In the genomic region with DNA sequence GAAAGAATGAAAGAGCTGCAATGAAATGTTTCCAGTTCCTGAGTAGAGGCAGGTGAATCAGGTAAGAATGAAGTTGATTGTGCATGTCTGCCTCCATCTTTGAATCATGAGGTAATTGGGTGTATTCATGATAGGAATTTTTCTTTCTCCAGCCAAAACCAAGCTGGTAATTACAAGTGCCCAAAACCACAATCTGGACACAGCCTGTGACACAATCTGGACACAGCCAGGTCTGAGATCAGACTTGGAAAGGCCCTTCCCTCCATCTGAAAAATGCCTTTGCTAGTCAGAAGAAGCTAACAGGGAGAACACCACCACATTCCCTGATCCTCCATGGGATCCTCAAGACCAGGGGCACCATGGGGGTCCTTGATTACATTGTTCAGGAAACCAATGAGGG, we compare ENCODE assay signal across 13 cellular contexts.
A peak's percentile ranks its signal among the peaks of the same experiment; 100 is the strongest.
DNase-seq lines count a peak whose midpoint lies in the region; ATAC-seq and TF ChIP-seq lines count a peak whose summit lies in the region.
"Had no signal": no experiment of that assay in that cellular context is flagged by ENCODE, and none has a peak within 500 bp of the region (broad histone marks: within the 10 kb centered on the region; RNA-seq: fewer than 3 reads in every experiment).

No MANE protein-coding gene starts in this region.

- peak overlapping the region; percentile 48; the same call in 1 of the 3 replicates for H2BK15ac ChIP-seq in IMR-90 (ENCODE audit: low read depth, low read length)
- H2BK15ac ChIP-seq in mesendoderm (replicated peaks; ENCODE audit: low read depth), result no peak overlapping the region

- in situ Hi-C loops in IMR-90 (cut with MboI; ENCODE audit: low sequenced_read_pairs), result no loop called here
- in situ Hi-C loops in GM13977 (cut with MboI; ENCODE audit: low pct_unique_long_range_greater_than_20kb, low sequenced_read_pairs, unreplicated experiment), result no loop called here

- H3K4me3 ChIP-seq in IMR-90 (ENCODE audit: insufficient read depth, low read depth, low read length) (no peak overlapping the region), cardiac fibroblast (replicated peaks in 1 of 2; ENCODE audit: low read depth in 2 of 2, low read length in 2 of 2) (no peak overlapping the region), mesendoderm (ENCODE audit: low read length) (no peak overlapping the region)

- H3K27ac ChIP-seq in IMR-90 (ENCODE audit: insufficient read depth, low read length) (no peak overlapping the region; the same call in 1 of the 2 replicates), mesendoderm (ENCODE audit: low read depth, low read length) (no peak overlapping the region)

- intact Hi-C loops in IMR-90 (cut with micrococcal nuclease), result no loop called here

- H4K5ac ChIP-seq in IMR-90 (ENCODE audit: low read depth, low read length) (no peak overlapping the region), mesendoderm (ENCODE audit: low read length) (no peak overlapping the region)

- BruUV-seq in IMR-90 (replicated peaks; lab: Mats Ljungman, UMichigan), result no TSS peak

- H3K36me3 ChIP-seq in IMR-90 (ENCODE audit: control insufficient read depth, insufficient read depth, low read length) (no peaks in the 10 kb centered on the region), mesendoderm (ENCODE audit: control insufficient read depth, insufficient read depth, low read length) (no peaks in the 10 kb centered on the region)
- H3K36me3 ChIP-seq: BE2C had no signal

- H3K79me1 ChIP-seq in IMR-90 (ENCODE audit: low read depth in 1 of 2, low read length in 2 of 2) (peaks cover 0 to 9% of the 10 kb centered on the region in 2 experiments; a peak in 1 of 4 replicates), mesendoderm (ENCODE audit: low read length) (no peaks in the 10 kb centered on the region)

- H2BK120ac ChIP-seq in IMR-90 (ENCODE audit: low read depth, low read length) (peak overlapping the region; percentile 80), mesendoderm (ENCODE audit: low read depth, low read length) (no peak overlapping the region)

- H3K56ac ChIP-seq in IMR-90 (ENCODE audit: extremely low read depth, insufficient read depth, low read length), result no peak overlapping the region
- H3K56ac ChIP-seq in mesendoderm (ENCODE audit: low read length), result no peak overlapping the region

- H3K4ac ChIP-seq in IMR-90 (ENCODE audit: low read depth, low read length), result peak overlapping the region; percentile 35
- no peak overlapping the region for H3K4ac ChIP-seq in mesendoderm (ENCODE audit: low read depth, low read length)

- ATAC-seq in IMR-90 (ENCODE audit: low read depth) (no peak), HG03095 (IDR thresholded peaks at IDR 0.05; ENCODE audit: unreplicated experiment) (no peak)

- POLR2A ChIA-PET in IMR-90 (lab: Charles Lee; ENCODE audit: unreplicated experiment), result no interaction called here

- no peaks in the 10 kb centered on the region for H3K27me3 ChIP-seq in IMR-90 (ENCODE audit: control insufficient read depth, insufficient read depth, low read length)
- H3K27me3 ChIP-seq in mesendoderm (ENCODE audit: insufficient read depth, low read length, poor library complexity), result no peaks in the 10 kb centered on the region
- H3K27me3 ChIP-seq: BE2C had no signal

- H3K14ac ChIP-seq in IMR-90 (replicated peaks; ENCODE audit: low read depth, low read length), result 0 out of 2 replicates have a peak overlapping the region, but pooled peaks have one; percentile 20

- no peak for TF ChIP-seq POLR2A in IMR-90 (IDR thresholded peaks at IDR 0.05; ENCODE audit: low read depth, low read length)

- H3K79me2 ChIP-seq in mesendoderm (ENCODE audit: control insufficient read depth, insufficient read depth, low read length), result no peaks in the 10 kb centered on the region

- dilution Hi-C loops in IMR-90 (cut with HindIII; ENCODE audit: low sequenced_read_pairs, unreplicated experiment), result no loop called here

- H3K23ac ChIP-seq in IMR-90 (ENCODE audit: low read depth, low read length) (no peak overlapping the region), mesendoderm (ENCODE audit: low read length) (no peak overlapping the region)

- peak; percentile 63 for DNase-seq in AG09319 (ENCODE audit: extremely low read depth, low read depth)
- peak; percentile 47 for DNase-seq in IMR-90
- peak; percentile 63 to 79 for DNase-seq in cardiac fibroblast (ENCODE audit: low read depth in 2 of 2)
- DNase-seq in kidney tubule cell (ENCODE audit: low spot score), result peak; percentile 96
- DNase-seq in GM13977 (ENCODE audit: low spot score), result no peak
- DNase-seq in NCI-H2227 (lab: John Stamatoyannopoulos, UW; ENCODE audit: unreplicated experiment), result no peak
- no peak for DNase-seq in mesendoderm
- DNase-seq: activated CD4-positive, alpha-beta T cell treated with anti-CD3 and anti-CD28 coated beads, Interleukin-2, amount 50 U/mL, for 48 hours; BE2C; hippocampal formation; NCI-H1092; occipital lobe had no signal

- H3K4me2 ChIP-seq in IMR-90 (ENCODE audit: low read depth, low read length) (no peak overlapping the region), mesendoderm (ENCODE audit: low read length) (no peak overlapping the region)

- no peak overlapping the region for H2AFZ ChIP-seq in IMR-90 (replicated peaks; ENCODE audit: low read length, poor library complexity)

- H2BK5ac ChIP-seq in IMR-90 (ENCODE audit: low read depth, low read length, poor library complexity, severe bottlenecking) (peak overlapping the region; percentile 36), mesendoderm (ENCODE audit: low read length) (no peak overlapping the region)

- H2AK5ac ChIP-seq in IMR-90 (ENCODE audit: low read depth, low read length), result peak overlapping the region; percentile 25; the same call in 1 of the 2 replicates
- H2AK5ac ChIP-seq in mesendoderm (ENCODE audit: low read length), result no peak overlapping the region

- no peak for TF ChIP-seq CTCF in AG09319 (IDR thresholded peaks at IDR 0.05; ENCODE audit: low read depth, low read length)
- TF ChIP-seq CTCF in IMR-90 (conservative IDR thresholded peaks at IDR 0.05; ENCODE audit: low read depth, low read length), result no peak
- TF ChIP-seq CTCF in cardiac fibroblast (IDR thresholded peaks at IDR 0.05; ENCODE audit: low read depth, low read length), result no peak
- no peak for TF ChIP-seq CTCF in GM13977 (IDR thresholded peaks at IDR 0.05; ENCODE audit: extremely low read depth, insufficient read depth, missing control alignments)

- H3K18ac ChIP-seq in IMR-90 (ENCODE audit: low read depth, low read length) (peak overlapping the region; percentile 22; the same call in 1 of the 2 replicates), mesendoderm (ENCODE audit: low read length) (no peak overlapping the region)

- no peak overlapping the region for H3K9ac ChIP-seq in IMR-90 (ENCODE audit: low read depth, low read length)
- no peak overlapping the region for H3K9ac ChIP-seq in mesendoderm (ENCODE audit: low read length)

- H2AK9ac ChIP-seq in IMR-90 (replicated peaks; ENCODE audit: low read depth, low read length, poor library complexity), result no peak overlapping the region

- no peaks in the 10 kb centered on the region for H4K20me1 ChIP-seq in IMR-90 (ENCODE audit: insufficient read depth, low read length)

- H4K91ac ChIP-seq in IMR-90 (ENCODE audit: insufficient read depth, low read depth, low read length), result peak overlapping the region; percentile 17; the same call in 1 of the 2 replicates

- peaks cover 2% of the 10 kb centered on the region; the same call in 1 of the 2 replicates for H3K9me3 ChIP-seq in IMR-90 (ENCODE audit: control insufficient read depth, insufficient read depth, low read length)
- H3K9me3 ChIP-seq: BE2C had no signal

- H4K8ac ChIP-seq in IMR-90 (ENCODE audit: low read depth in 2 of 2, low read length in 2 of 2), result peak overlapping the region in 1 of 2 experiments; percentile 18; a peak in 2 of 4 replicates
- H4K8ac ChIP-seq in mesendoderm (ENCODE audit: low read depth, low read length), result no peak overlapping the region

- peaks cover 9% of the 10 kb centered on the region; the same call in 1 of the 2 replicates for H3K9me1 ChIP-seq in IMR-90 (ENCODE audit: insufficient read depth, low read length)

- H3K4me1 ChIP-seq in IMR-90 (ENCODE audit: control insufficient read depth, insufficient read depth, low read length) (peaks cover 11% of the 10 kb centered on the region; the same call in 1 of the 2 replicates), mesendoderm (ENCODE audit: control insufficient read depth, low read depth, low read length) (no peaks in the 10 kb centered on the region)
- H3K4me1 ChIP-seq: BE2C had no signal

- CTCF ChIA-PET in IMR-90 (lab: Yijun Ruan, JAX), result interaction anchor here (0.7 kb wide), 1 partner anchor 52 kb away, joined by 3 read pairs; no protein-coding TSS in a partner anchor

- H2BK20ac ChIP-seq in IMR-90 (ENCODE audit: low read depth, low read length), result peak overlapping the region; percentile 52

- no peak for TF ChIP-seq RAD21 in IMR-90 (IDR thresholded peaks at IDR 0.05; ENCODE audit: low read length)

TF ChIP-seq in IMR-90, 13 proteins besides CTCF, POLR2A, EP300 and RAD21 (continues in another document):
- no peak for TF ChIP-seq BHLHE40 (IDR thresholded peaks at IDR 0.05; ENCODE audit: low read depth, low read length)
- no peak for TF ChIP-seq SMC3 (IDR thresholded peaks at IDR 0.05; ENCODE audit: low read depth, low read length)
- TF ChIP-seq MXI1 (IDR thresholded peaks at IDR 0.05; ENCODE audit: borderline replicate concordance, low read depth, low read length), result no peak
- TF ChIP-seq RFX5 (IDR thresholded peaks at IDR 0.05; ENCODE audit: low read depth, low read length), result no peak
- no peak for TF ChIP-seq USF2 (IDR thresholded peaks at IDR 0.05; ENCODE audit: low read depth, low read length)
- TF ChIP-seq, protein P1, sequence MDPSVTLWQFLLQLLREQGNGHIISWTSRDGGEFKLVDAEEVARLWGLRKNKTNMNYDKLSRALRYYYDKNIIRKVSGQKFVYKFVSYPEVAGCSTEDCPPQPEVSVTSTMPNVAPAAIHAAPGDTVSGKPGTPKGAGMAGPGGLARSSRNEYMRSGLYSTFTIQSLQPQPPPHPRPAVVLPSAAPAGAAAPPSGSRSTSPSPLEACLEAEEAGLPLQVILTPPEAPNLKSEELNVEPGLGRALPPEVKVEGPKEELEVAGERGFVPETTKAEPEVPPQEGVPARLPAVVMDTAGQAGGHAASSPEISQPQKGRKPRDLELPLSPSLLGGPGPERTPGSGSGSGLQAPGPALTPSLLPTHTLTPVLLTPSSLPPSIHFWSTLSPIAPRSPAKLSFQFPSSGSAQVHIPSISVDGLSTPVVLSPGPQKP (IDR thresholded peaks at IDR 0.05; ENCODE audit: borderline replicate concordance, low read depth, low read length), result no peak
- no peak for TF ChIP-seq CHD1 (IDR thresholded peaks at IDR 0.05; ENCODE audit: low read depth, low read length)
- no peak for TF ChIP-seq MAFK (IDR thresholded peaks at IDR 0.05; ENCODE audit: low read depth, low read length)
- no peak for TF ChIP-seq MAZ (IDR thresholded peaks at IDR 0.05; ENCODE audit: borderline replicate concordance, low read depth, low read length)

Comparison
In these comparisons a context has a peak if more than half of its experiments do, and no peak if none do; other contexts are left out.
1. DNase-seq: peak in AG09319 (single experiment), IMR-90 (single experiment), cardiac fibroblast (2 of 2) and kidney tubule cell (single experiment); none in GM13977 (single experiment), NCI-H2227 (single experiment) and mesendoderm (single experiment).